26 cellular contexts compared by ENCODE assay signal in genomic region chr2:201918981-201919380, GRCh38.
"Had no signal": no experiment of that assay in that cellular context is flagged by ENCODE, and none has a peak within 500 bp of the region (broad histone marks: within the 10 kb centered on the region; RNA-seq: fewer than 3 reads in every experiment).

No MANE protein-coding gene starts in this region.

- H3K9me3 Mint-ChIP-seq: activated T-helper 1 cell treated with anti-CD3 and anti-CD28 coated beads, Interleukin-12 subunit alpha, Interleukin-12 subunit beta, Interleukin-2, Interleukin-4 antibody, amounts not matched to agents 30 ng/mL and 10 ng/mL and 1 ng/mL, durations not matched to agents 14 hours and 24 hours and 36 hours had no signal

- H3K9ac ChIP-seq: SK-N-SH had no signal

- H3K4me3 ChIP-seq: Peyer's patch, SJCRH30 had no signal

- H3K9me2 ChIP-seq: SK-N-SH had no signal

- H3K36me3 Mint-ChIP-seq: activated naive CD8-positive, alpha-beta T cell; brain had no signal

- H3K27me3 ChIP-seq: Peyer's patch, SJCRH30 had no signal

- H3K4me2 ChIP-seq: SK-N-SH had no signal

- H3K4me3 Mint-ChIP-seq: activated CD8-positive, alpha-beta T cell treated with anti-CD3 and anti-CD28 coated beads, Interleukin-2, amount 10 ng/mL, durations not matched to agents 7 days and 5 days; activated naive CD8-positive, alpha-beta T cell; activated T-helper 1 cell treated with anti-CD3 and anti-CD28 coated beads, Interleukin-12 subunit alpha, Interleukin-12 subunit beta, Interleukin-2, Interleukin-4 antibody, amounts not matched to agents 30 ng/mL and 10 ng/mL and 1 ng/mL, durations not matched to agents 14 hours and 24 hours and 36 hours; brain had no signal

- H3K27ac ChIP-seq: Peyer's patch, RWPE1, SJCRH30, WERI-Rb-1 had no signal

- ATAC-seq: activated CD8-positive, alpha-beta T cell treated with anti-CD3 and anti-CD28 coated beads, Interleukin-2, amount 10 ng/mL, durations not matched to agents 7 days and 5 days had no signal

- DNase-seq: activated CD4-positive, alpha-beta T cell treated with anti-CD3 and anti-CD28 coated beads for 4 hours; activated CD4-positive, alpha-beta T cell treated with anti-CD3 and anti-CD28 coated beads, Interleukin-2, amount 50 U/mL, for 4 hours; activated CD8-positive, alpha-beta memory T cell treated with anti-CD3 and anti-CD28 coated beads, Interleukin-2, amount 50 U/mL, for 48 hours; activated CD8-positive, alpha-beta T cell treated with anti-CD3 and anti-CD28 coated beads, Interleukin-2, amount 10 ng/mL, durations not matched to agents 7 days and 5 days; activated effector memory CD4-positive, alpha-beta T cell treated with Interleukin-2 at 50 U/mL for 16 hours; activated naive CD4-positive, alpha-beta T cell treated with Interleukin-2 at 50 U/mL for 16 hours; activated T-cell treated with anti-CD3 and anti-CD28 coated beads, Interleukin-2, amount 50 U/mL, for 1 hour; amygdala; MM.1S; NCI-H1105 treated with DMSO at 0.1 percent for 48 hours; NCI-H1436 treated with DMSO at 0.1 percent for 48 hours; NCI-H187; NCI-H2081; NCI-H510A treated with DMSO at 0.1 percent for 48 hours; NCI-H69; NK-92 treated with Interleukin-12 subunit alpha and Interleukin-12 subunit beta, amount 100 ng/mL, for 24 hours; Peyer's patch; Right ventricle myocardium superior; SJCRH30; SK-N-SH; T-helper 1 cell; WERI-Rb-1 had no signal

- H3K9me3 ChIP-seq: Peyer's patch, SJCRH30, SK-N-SH had no signal

- H3K4me1 ChIP-seq: Peyer's patch had no signal

- H3K36me3 ChIP-seq: Peyer's patch, SJCRH30, WERI-Rb-1 had no signal

- H3K27ac Mint-ChIP-seq: activated CD8-positive, alpha-beta T cell treated with anti-CD3 and anti-CD28 coated beads, Interleukin-2, amount 10 ng/mL, durations not matched to agents 7 days and 5 days; activated naive CD8-positive, alpha-beta T cell; activated T-helper 1 cell treated with anti-CD3 and anti-CD28 coated beads, Interleukin-12 subunit alpha, Interleukin-12 subunit beta, Interleukin-2, Interleukin-4 antibody, amounts not matched to agents 30 ng/mL and 10 ng/mL and 1 ng/mL, durations not matched to agents 14 hours and 24 hours and 36 hours had no signal
